8 cellular contexts compared by ENCODE assay signal in genomic region chr16:50644730-50645129, GRCh38. TPM values are rescaled to one million over a fixed set of nuclear protein-coding genes. Genes with fewer than 3 reads are reported as not detected.
DNase-seq lines count a peak whose midpoint lies in the region; ATAC-seq, FAIRE-seq and TF ChIP-seq lines count a peak whose summit lies in the region.

No MANE protein-coding gene starts in this region.

- WGBS in neuronal stem cell (ENCODE audit: extremely low coverage in 2 of 2, insufficient read length in 2 of 2, insufficient replicate concordance in 1 of 2), 2 donors, result no CpG with 5 or more reads among the region's 6 CpGs

- no peak overlapping the region for H4K91ac ChIP-seq in neuronal stem cell (ENCODE audit: low read depth, low read length, poor library complexity)

- H3K4ac ChIP-seq in neuronal stem cell (ENCODE audit: low read length), result no peak overlapping the region

- FAIRE-seq in GM19239 (lab: Jason Lieb, UNC), result no peak

- H3K27me3 ChIP-seq in neuronal stem cell (ENCODE audit: control insufficient read depth in 3 of 3, insufficient read depth in 3 of 3, low read depth in 1 of 3, low read length in 3 of 3), result no peaks in the 10 kb centered on the region
- H3K27me3 ChIP-seq in effector memory CD4-positive, alpha-beta T cell (replicated peaks; ENCODE audit: control insufficient read depth, insufficient read depth, low read length, poor library complexity, severe bottlenecking), result no peaks in the 10 kb centered on the region

- no peaks in the 10 kb centered on the region for H3K9me3 ChIP-seq in neuronal stem cell (replicated peaks in 1 of 2; ENCODE audit: control insufficient read depth in 2 of 2, insufficient read depth in 1 of 2, low read depth in 1 of 2, low read length in 2 of 2)
- H3K9me3 ChIP-seq in effector memory CD4-positive, alpha-beta T cell (ENCODE audit: control insufficient read depth, low read length), result no peaks in the 10 kb centered on the region

- no peak overlapping the region for H2BK120ac ChIP-seq in neuronal stem cell (ENCODE audit: low read depth, low read length)

- H2BK12ac ChIP-seq in neuronal stem cell (ENCODE audit: low read length), result no peak overlapping the region

- peak; percentile 9 for TF ChIP-seq CTCF in fibroblast of mammary gland (conservative IDR thresholded peaks at IDR 0.05; ENCODE audit: control insufficient read depth, insufficient read depth, low read depth, low read length)

- in situ Hi-C loops in ACHN (cut with HindIII; ENCODE audit: low pct_ligation_motif_present, low pct_unique_long_range_greater_than_20kb, low sequenced_read_pairs), result no loop called here

- no peak overlapping the region for H3K9ac ChIP-seq in neuronal stem cell (ENCODE audit: low read depth, low read length, poor library complexity)

- H3K4me2 ChIP-seq in neuronal stem cell (ENCODE audit: insufficient read depth, low read length, poor library complexity, severe bottlenecking), result no peak overlapping the region

- H4K8ac ChIP-seq in neuronal stem cell (ENCODE audit: low read depth, low read length), result no peak overlapping the region

- no peaks in the 10 kb centered on the region for H3K36me3 ChIP-seq in neuronal stem cell (replicated peaks in 1 of 2; ENCODE audit: control insufficient read depth in 2 of 2, insufficient read depth in 2 of 2, low read length in 2 of 2)
- no peaks in the 10 kb centered on the region for H3K36me3 ChIP-seq in effector memory CD4-positive, alpha-beta T cell (ENCODE audit: control insufficient read depth, insufficient read depth, low read length)

- no peak overlapping the region for H2BK15ac ChIP-seq in neuronal stem cell (ENCODE audit: low read length)

- no peak overlapping the region for H3K4me3 ChIP-seq in fibroblast of mammary gland (ENCODE audit: control insufficient read depth, low read depth, low read length)
- H3K4me3 ChIP-seq in neuronal stem cell (ENCODE audit: low read length in 2 of 2), result no peak overlapping the region
- H3K4me3 ChIP-seq in effector memory CD4-positive, alpha-beta T cell (ENCODE audit: insufficient read depth, low read depth, low read length, poor library complexity, severe bottlenecking), result no peak overlapping the region

- no peak overlapping the region for H3K14ac ChIP-seq in neuronal stem cell (ENCODE audit: low read length)

- H3K27ac ChIP-seq in neuronal stem cell (replicated peaks; ENCODE audit: low read length), result no peak overlapping the region
- no peak overlapping the region for H3K27ac ChIP-seq in effector memory CD4-positive, alpha-beta T cell (ENCODE audit: insufficient read depth, low read length, poor library complexity, severe bottlenecking)

- H2AK5ac ChIP-seq in neuronal stem cell (ENCODE audit: low read depth, low read length), result no peak overlapping the region

- no peak overlapping the region for H2AFZ ChIP-seq in neuronal stem cell (ENCODE audit: low read length)

- H3K4me1 ChIP-seq in neuronal stem cell (ENCODE audit: control insufficient read depth in 2 of 2, insufficient read depth in 1 of 2, low read depth in 1 of 2, low read length in 2 of 2), result peaks cover 6 to 10% of the 10 kb centered on the region in 2 donors
- no peaks in the 10 kb centered on the region for H3K4me1 ChIP-seq in effector memory CD4-positive, alpha-beta T cell (ENCODE audit: control insufficient read depth, insufficient read depth, low read length, poor library complexity, severe bottlenecking)

- ATAC-seq in HG03571 (IDR thresholded peaks at IDR 0.05; ENCODE audit: unreplicated experiment), result no peak

- H3K79me1 ChIP-seq in neuronal stem cell (ENCODE audit: low read depth, low read length), result no peaks in the 10 kb centered on the region

- H3K18ac ChIP-seq in neuronal stem cell (ENCODE audit: low read length), result no peak overlapping the region

- no peak overlapping the region for H3K23ac ChIP-seq in neuronal stem cell (ENCODE audit: low read depth, low read length, poor library complexity)

- H2BK5ac ChIP-seq in neuronal stem cell (ENCODE audit: low read length), result no peak overlapping the region

- DNase-seq in ACHN, result peak; percentile 15
- DNase-seq in GM19239 (ENCODE audit: insufficient read length, low spot score), result peak; percentile 31
- DNase-seq in activated CD4-positive, alpha-beta T cell treated with anti-CD3 and anti-CD28 coated beads for 48 hours, result peak; percentile 58
- no peak for DNase-seq in fibroblast of mammary gland (ENCODE audit: low read depth)
- DNase-seq in renal cortical epithelial cell (ENCODE audit: low read depth), result peak; percentile 9
- DNase-seq in neuronal stem cell (ENCODE audit: low spot score), result no peak
- DNase-seq in effector memory CD4-positive, alpha-beta T cell, result no peak

RNA-seq across cellular contexts. Expression of gene SNX20, which starts 36.4 kb away (rescaled TPM):
- total RNA-seq in renal cortical epithelial cell, result not detected in 2 replicates
- not detected for polyA plus RNA-seq in neuronal stem cell (2013, experiment 1 of 2)
- polyA plus RNA-seq in neuronal stem cell (2013, experiment 2 of 2), result not detected

RNA-seq across cellular contexts. Expression of gene NOD2, which starts 48.7 kb away (rescaled TPM):
- total RNA-seq in renal cortical epithelial cell, result 0.10 and 0.17 TPM in 2 replicates
- 0.14 TPM for polyA plus RNA-seq in neuronal stem cell (2013, experiment 1 of 2)
- 0.06 TPM for polyA plus RNA-seq in neuronal stem cell (2013, experiment 2 of 2)

Comparison
In these comparisons a context has a peak if more than half of its experiments do, and no peak if none do; other contexts are left out.
1. DNase-seq: peak in ACHN (single experiment), GM19239 (single experiment), activated CD4-positive, alpha-beta T cell treated with anti-CD3 and anti-CD28 coated beads for 48 hours (single experiment) and renal cortical epithelial cell (single experiment); none in fibroblast of mammary gland (single experiment), neuronal stem cell (single experiment) and effector memory CD4-positive, alpha-beta T cell (0 of 3).